In genomic region chr17:74925242-74925641, GRCh38 we compare ENCODE assay signal across 21 cellular contexts. TPM values are rescaled to one million over a fixed set of nuclear protein-coding genes. Genes with fewer than 3 reads are reported as not detected.
DNase-seq lines count a peak whose midpoint lies in the region; ATAC-seq, FAIRE-seq and TF ChIP-seq lines count a peak whose summit lies in the region.
"Had no signal": no experiment of that assay in that cellular context is flagged by ENCODE, and none has a peak within 500 bp of the region (broad histone marks: within the 10 kb centered on the region; RNA-seq: fewer than 3 reads in every experiment).

No MANE protein-coding gene starts in this region.

- H3K18ac ChIP-seq in H9 (ENCODE audit: insufficient read length, low read depth, low read length) = no peak overlapping the region

- intact Hi-C loops in lower lobe of right lung (cut with DNase I) = no loop called here

- POLR2A ChIA-PET in WTC11 (lab: Charles Lee) = interaction anchor here (0.6 kb wide), 1 partner anchor 8 kb away, joined by 14 read pairs; no protein-coding TSS in a partner anchor

- no peak overlapping the region for H2AFZ ChIP-seq in H9 (ENCODE audit: low read length)
- H2AFZ ChIP-seq: GM23248 had no signal

- no peaks in the 10 kb centered on the region for H3K36me3 ChIP-seq in lower lobe of right lung
- H3K36me3 ChIP-seq: BE2C had no signal

- H3K9me3 ChIP-seq in H9 (ENCODE audit: control insufficient read depth, low read depth, low read length) (no peaks in the 10 kb centered on the region), lower lobe of right lung (no peaks in the 10 kb centered on the region)
- H3K9me3 ChIP-seq: BE2C had no signal

- H3K4me3 Mint-ChIP-seq in H9 (peak overlapping the region in 1 of 2 experiments; percentile 80; a peak in 1 of 5 replicates), WTC11 (no peak overlapping the region)

- no peaks in the 10 kb centered on the region for H4K20me1 ChIP-seq in H9 (ENCODE audit: control insufficient read depth, insufficient read depth, insufficient read length)

- no peaks in the 10 kb centered on the region for H3K36me3 Mint-ChIP-seq in H9 (ENCODE audit: insufficient read depth in 1 of 3, low read depth in 3 of 3)
- H3K36me3 Mint-ChIP-seq in WTC11 = no peaks in the 10 kb centered on the region
- H3K36me3 Mint-ChIP-seq: CD8-positive, alpha-beta T cell had no signal

- H3K23me2 ChIP-seq in H9 (ENCODE audit: insufficient read length, low read depth, low read length, poor library complexity, severe bottlenecking) = peaks cover 5% of the 10 kb centered on the region

- TF ChIP-seq CTCF in H9 (conservative IDR thresholded peaks at IDR 0.05) = no peak
- no peak for TF ChIP-seq CTCF in WTC11 (IDR thresholded peaks at IDR 0.05)
- TF ChIP-seq CTCF in lower lobe of right lung (IDR thresholded peaks at IDR 0.05) = no peak

- no peak overlapping the region for H4K5ac ChIP-seq in H9 (ENCODE audit: insufficient read length, low read depth, low read length)

- no peak overlapping the region for H2AK5ac ChIP-seq in H9 (ENCODE audit: insufficient read length, low read length)

- peaks cover 43% of the 10 kb centered on the region for H3K27me3 ChIP-seq in H9 (ENCODE audit: insufficient read depth, low read length)
- H3K27me3 ChIP-seq in lower lobe of right lung (ENCODE audit: low read depth) = peaks cover 76% of the 10 kb centered on the region

- H3K27me3 Mint-ChIP-seq in H9 (ENCODE audit: low read depth) = peaks cover 94% of the 10 kb centered on the region
- H3K27me3 Mint-ChIP-seq in WTC11 (ENCODE audit: low read depth) = peaks cover 84% of the 10 kb centered on the region

- H4K91ac ChIP-seq in H9 (ENCODE audit: insufficient read length, low read depth, low read length) = no peak overlapping the region

- no peak overlapping the region for H3K4me2 ChIP-seq in H9 (ENCODE audit: insufficient read depth, insufficient read length, low read length)

- FAIRE-seq in urothelium cell line (lab: Jason Lieb, UNC) = peak; percentile 63
- FAIRE-seq in GM19239 (lab: Jason Lieb, UNC) = no peak
- FAIRE-seq: A204.1, D721Med, GM12892 had no signal

- H4K8ac ChIP-seq in H9 (replicated peaks; ENCODE audit: insufficient read length, low read depth, low read length) = no peak overlapping the region

- H3K4me1 ChIP-seq in H9 (ENCODE audit: insufficient read depth, low read length) = no peaks in the 10 kb centered on the region
- peaks cover 22% of the 10 kb centered on the region for H3K4me1 ChIP-seq in lower lobe of right lung
- H3K4me1 ChIP-seq: BE2C had no signal

- no peak overlapping the region for H2BK120ac ChIP-seq in H9 (ENCODE audit: low read depth, low read length, poor library complexity, severe bottlenecking)

- H2BK20ac ChIP-seq in H9 (ENCODE audit: low read depth, low read length, poor library complexity, severe bottlenecking) = no peak overlapping the region

- no peak overlapping the region for H3K9ac ChIP-seq in H9 (ENCODE audit: extremely low read depth, insufficient read length, low read length)
- H3K9ac ChIP-seq: GM23248 had no signal

- H3K4me1 Mint-ChIP-seq in H9 = peaks cover 15 to 26% of the 10 kb centered on the region in 2 experiments
- H3K4me1 Mint-ChIP-seq in WTC11 = peaks cover 13% of the 10 kb centered on the region

- no peak overlapping the region for H2BK15ac ChIP-seq in H9 (ENCODE audit: low read depth, low read length)

- no peak overlapping the region for H3K27ac Mint-ChIP-seq in H9
- H3K27ac Mint-ChIP-seq in WTC11 = no peak overlapping the region
- H3K27ac Mint-ChIP-seq: CD8-positive, alpha-beta T cell had no signal

- no peak overlapping the region for H3K23ac ChIP-seq in H9 (ENCODE audit: insufficient read length, low read depth, low read length)

- no peaks in the 10 kb centered on the region for H3K79me2 ChIP-seq in H9 (ENCODE audit: insufficient read depth, low read length)

- no peak overlapping the region for H3T11ph ChIP-seq in H9 (ENCODE audit: low read length)

- H2BK5ac ChIP-seq in H9 (ENCODE audit: insufficient read length, low read length) = no peak overlapping the region

- H3K4me3 ChIP-seq in lower lobe of right lung = no peak overlapping the region
- H3K4me3 ChIP-seq: GM23248 had no signal

- H3K14ac ChIP-seq in H9 (ENCODE audit: insufficient read depth, low read length) = no peak overlapping the region

- peak; percentile 24 for DNase-seq in H9
- DNase-seq in WTC11 (ENCODE audit: low spot score) = peak; percentile 9
- DNase-seq in lower lobe of right lung = peak; percentile 23
- no peak for DNase-seq in urothelium cell line (ENCODE audit: low spot score)
- DNase-seq in GM19239 (ENCODE audit: insufficient read length, low spot score) = no peak
- DNase-seq in stimulated activated CD4-positive, alpha-beta T cell treated with anti-CD3 and anti-CD28 coated beads, Interleukin-12 subunit alpha, Interleukin-12 subunit beta, amount 100 ng/mL, for 4 hours = no peak
- DNase-seq: BE2C; CD8-positive, alpha-beta T cell; COR-L47; DMS153; DND-41; GDM1; GM23248; IMR-90; KBM-7 had no signal

- CTCF ChIA-PET in WTC11 (lab: Charles Lee) = interaction anchor here (0.6 to 7.8 kb wide), 8 partner anchors 10 to 186 kb away, joined by 3 to 206 read pairs (median 4); no protein-coding TSS in a partner anchor

- no peak overlapping the region for H3K56ac ChIP-seq in H9 (ENCODE audit: insufficient read length, low read depth, low read length)

- no peak overlapping the region for H2BK12ac ChIP-seq in H9 (ENCODE audit: insufficient read length, low read depth, low read length)

- no CpG with 5 or more reads among the region's 3 CpGs for whole genome bisulfite sequencing in H9 (ENCODE audit: extremely low coverage, insufficient read length, low lambda C conversion rate)

- H3K9me3 Mint-ChIP-seq in H9 (peaks cover 0 to 5% of the 10 kb centered on the region in 2 experiments; a peak in 2 of 5 replicates), WTC11 (no peaks in the 10 kb centered on the region)
- H3K9me3 Mint-ChIP-seq: CD8-positive, alpha-beta T cell had no signal

- H3K27ac ChIP-seq in H9 (ENCODE audit: insufficient read length, low read depth, low read length) (no peak overlapping the region), lower lobe of right lung (no peak overlapping the region)
- H3K27ac ChIP-seq: C4-2B, GM23248 had no signal

- H3K79me1 ChIP-seq in H9 (ENCODE audit: insufficient read depth, low read depth, low read length, poor library complexity, severe bottlenecking) = no peaks in the 10 kb centered on the region

- no peak for ATAC-seq in WTC11
- no peak for ATAC-seq in lower lobe of right lung
- ATAC-seq in HG03039 (IDR thresholded peaks at IDR 0.05; ENCODE audit: unreplicated experiment) = no peak
- ATAC-seq: CD8-positive, alpha-beta T cell had no signal

- H3K4ac ChIP-seq in H9 (ENCODE audit: low read depth, low read length) = no peak overlapping the region

TF ChIP-seq in WTC11, 78 proteins besides CTCF, POLR2A, EP300 and RAD21 (continues in another document):
- TF ChIP-seq, protein P1, sequence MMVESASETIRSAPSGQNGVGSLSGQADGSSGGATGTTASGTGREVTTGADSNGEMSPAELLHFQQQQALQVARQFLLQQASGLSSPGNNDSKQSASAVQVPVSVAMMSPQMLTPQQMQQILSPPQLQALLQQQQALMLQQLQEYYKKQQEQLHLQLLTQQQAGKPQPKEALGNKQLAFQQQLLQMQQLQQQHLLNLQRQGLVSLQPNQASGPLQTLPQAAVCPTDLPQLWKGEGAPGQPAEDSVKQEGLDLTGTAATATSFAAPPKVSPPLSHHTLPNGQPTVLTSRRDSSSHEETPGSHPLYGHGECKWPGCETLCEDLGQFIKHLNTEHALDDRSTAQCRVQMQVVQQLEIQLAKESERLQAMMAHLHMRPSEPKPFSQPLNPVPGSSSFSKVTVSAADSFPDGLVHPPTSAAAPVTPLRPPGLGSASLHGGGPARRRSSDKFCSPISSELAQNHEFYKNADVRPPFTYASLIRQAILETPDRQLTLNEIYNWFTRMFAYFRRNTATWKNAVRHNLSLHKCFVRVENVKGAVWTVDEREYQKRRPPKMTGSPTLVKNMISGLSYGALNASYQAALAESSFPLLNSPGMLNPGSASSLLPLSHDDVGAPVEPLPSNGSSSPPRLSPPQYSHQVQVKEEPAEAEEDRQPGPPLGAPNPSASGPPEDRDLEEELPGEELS (CRISPR knock-in tag; IDR thresholded peaks at IDR 0.05) = no peak
- TF ChIP-seq SMAD3 (CRISPR knock-in tag; IDR thresholded peaks at IDR 0.05; ENCODE audit: borderline replicate concordance) (no peak), ZMAT4 (CRISPR knock-in tag; IDR thresholded peaks at IDR 0.05) (no peak), FOXJ3 (CRISPR knock-in tag; IDR thresholded peaks at IDR 0.05; ENCODE audit: borderline replicate concordance) (no peak), MYBL2 (CRISPR knock-in tag; IDR thresholded peaks at IDR 0.05) (no peak), JAZF1 (CRISPR knock-in tag; IDR thresholded peaks at IDR 0.05) (no peak), OVOL2 (CRISPR knock-in tag; IDR thresholded peaks at IDR 0.05; ENCODE audit: borderline replicate concordance) (no peak)
- TF ChIP-seq, protein P2, sequence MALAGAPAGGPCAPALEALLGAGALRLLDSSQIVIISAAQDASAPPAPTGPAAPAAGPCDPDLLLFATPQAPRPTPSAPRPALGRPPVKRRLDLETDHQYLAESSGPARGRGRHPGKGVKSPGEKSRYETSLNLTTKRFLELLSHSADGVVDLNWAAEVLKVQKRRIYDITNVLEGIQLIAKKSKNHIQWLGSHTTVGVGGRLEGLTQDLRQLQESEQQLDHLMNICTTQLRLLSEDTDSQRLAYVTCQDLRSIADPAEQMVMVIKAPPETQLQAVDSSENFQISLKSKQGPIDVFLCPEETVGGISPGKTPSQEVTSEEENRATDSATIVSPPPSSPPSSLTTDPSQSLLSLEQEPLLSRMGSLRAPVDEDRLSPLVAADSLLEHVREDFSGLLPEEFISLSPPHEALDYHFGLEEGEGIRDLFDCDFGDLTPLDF (CRISPR knock-in tag; IDR thresholded peaks at IDR 0.05) = no peak

RNA-seq across cellular contexts. Expression of gene OTOP2, which starts 1.2 kb away (rescaled TPM):
- total RNA-seq in H9 (2021) (0.11 TPM in 1 of 2 replicates, not detected in the other), WTC11 (2021) (not detected in 3 replicates), lower lobe of right lung (not detected)
- total RNA-seq: CD8-positive, alpha-beta T cell; GM23248; H7; IMR-90 had no signal

RNA-seq across cellular contexts. Expression of gene USH1G, which starts 2.2 kb away (rescaled TPM):
- total RNA-seq in H9 (2021) (2.5 and 2.7 TPM in 2 replicates), WTC11 (2021) (1.9 to 2.9 TPM (median 2.6 TPM) in 3 replicates), lower lobe of right lung (0.21 TPM)
- total RNA-seq: CD8-positive, alpha-beta T cell; GM23248; IMR-90 had no signal

RNA-seq across cellular contexts. Expression of gene OTOP3, which starts 10.5 kb away (rescaled TPM):
- total RNA-seq in H9 (2021) (not detected in 2 replicates), WTC11 (2021) (not detected in 3 replicates), lower lobe of right lung (not detected)
- total RNA-seq: CD8-positive, alpha-beta T cell; GM23248; H7; IMR-90 had no signal

RNA-seq across cellular contexts. Expression of gene FADS6, which starts 31.8 kb away (rescaled TPM):
- total RNA-seq in H9 (2021) (0.94 and 1.2 TPM in 2 replicates), WTC11 (2021) (1.1 to 2.2 TPM (median 1.2 TPM) in 3 replicates), lower lobe of right lung (not detected)
- total RNA-seq: CD8-positive, alpha-beta T cell; GM23248; H7; IMR-90 had no signal

RNA-seq across cellular contexts. Expression of gene HID1, which starts 47.3 kb away (rescaled TPM):
- total RNA-seq in H9 (2021) (12.7 and 13.9 TPM in 2 replicates), WTC11 (2021) (16.7 to 19.4 TPM (median 19.3 TPM) in 3 replicates), lower lobe of right lung (28.6 TPM)
- total RNA-seq: GM23248 had no signal

Comparison
In these comparisons a context has a peak if more than half of its experiments do, and no peak if none do; other contexts are left out.
1. DNase-seq: peak in H9 (single experiment), WTC11 (single experiment) and lower lobe of right lung (single experiment); none in urothelium cell line (single experiment), GM19239 (single experiment) and stimulated activated CD4-positive, alpha-beta T cell treated with anti-CD3 and anti-CD28 coated beads, Interleukin-12 subunit alpha, Interleukin-12 subunit beta, amount 100 ng/mL, for 4 hours (single experiment).